16 cellular contexts compared by ENCODE assay signal in genomic region chr9:99360026-99360425, GRCh38.
"Had no signal": no experiment of that assay in that cellular context is flagged by ENCODE, and none has a peak within 500 bp of the region (broad histone marks: within the 10 kb centered on the region; RNA-seq: fewer than 3 reads in every experiment).

No MANE protein-coding gene starts in this region.

- H3K4me1 Mint-ChIP-seq: natural killer cell had no signal

- DNase-seq: activated CD4-positive, CD25-positive, alpha-beta regulatory T cell treated with anti-CD3 and anti-CD28 coated beads, Interleukin-2, amount 50 U/mL, for 72 hours; activated CD8-positive, alpha-beta memory T cell treated with anti-CD3 and anti-CD28 coated beads for 24 hours; activated CD8-positive, alpha-beta memory T cell treated with anti-CD3 and anti-CD28 coated beads, Interleukin-2, amount 50 U/mL, for 48 hours; activated gamma-delta T cell; adrenal gland; effector memory CD8-positive, alpha-beta T cell; esophagus squamous epithelium; natural killer cell; stimulated activated CD4-positive, alpha-beta T cell treated with anti-CD3 and anti-CD28 coated beads, Interleukin-12 subunit alpha, Interleukin-12 subunit beta, amount 100 ng/mL, for 4 hours; stimulated activated CD4-positive, alpha-beta T cell treated with anti-CD3 and anti-CD28 coated beads, Interleukin-1b, Interleukin-23, amount 100 ng/mL, for 48 hours; stimulated activated CD8-positive, alpha-beta memory T cell treated with anti-CD3 and anti-CD28 coated beads, Interleukin-4, amount 100 ng/mL, for 48 hours; stimulated activated naive CD8-positive, alpha-beta T cell treated with anti-CD3 and anti-CD28 coated beads, Interleukin-15, Interleukin-2, amounts not matched to agents 100 U/mL and 50 U/mL, for 24 hours; tibial artery had no signal

- H3K9me3 Mint-ChIP-seq: activated naive CD4-positive, alpha-beta T cell treated with anti-CD3 and anti-CD28 coated beads, Interleukin-2, amount 50 U/mL, for 72 hours; effector memory CD8-positive, alpha-beta T cell; natural killer cell had no signal

- H3K27me3 ChIP-seq: adrenal gland had no signal

- H3K36me3 ChIP-seq: adrenal gland, esophagus squamous epithelium, tibial artery had no signal

- ATAC-seq: activated naive CD4-positive, alpha-beta T cell treated with anti-CD3 and anti-CD28 coated beads, Interleukin-2, amount 50 U/mL, for 72 hours; effector memory CD8-positive, alpha-beta T cell; natural killer cell had no signal

- H3K79me2 ChIP-seq: hepatocyte had no signal

- H3K9me3 ChIP-seq: adrenal gland, esophagus squamous epithelium, tibial artery had no signal

- H2AFZ ChIP-seq: hepatocyte had no signal

- H3K4me3 ChIP-seq: adrenal gland, esophagus squamous epithelium, hepatocyte, tibial artery had no signal

- H3K27ac Mint-ChIP-seq: activated naive CD4-positive, alpha-beta T cell treated with anti-CD3 and anti-CD28 coated beads, Interleukin-2, amount 50 U/mL, for 72 hours; effector memory CD8-positive, alpha-beta T cell; natural killer cell had no signal

- H3K4me1 ChIP-seq: adrenal gland had no signal

- H3K4me2 ChIP-seq: hepatocyte had no signal

- H3K36me3 Mint-ChIP-seq: activated naive CD4-positive, alpha-beta T cell treated with anti-CD3 and anti-CD28 coated beads, Interleukin-2, amount 50 U/mL, for 72 hours; natural killer cell had no signal

- H3K4me3 Mint-ChIP-seq: effector memory CD8-positive, alpha-beta T cell; natural killer cell had no signal

- H3K27ac ChIP-seq: adrenal gland, esophagus squamous epithelium, hepatocyte, tibial artery, VCaP had no signal
